ENCODE assay signal across 10 cellular contexts in the genomic region with DNA sequence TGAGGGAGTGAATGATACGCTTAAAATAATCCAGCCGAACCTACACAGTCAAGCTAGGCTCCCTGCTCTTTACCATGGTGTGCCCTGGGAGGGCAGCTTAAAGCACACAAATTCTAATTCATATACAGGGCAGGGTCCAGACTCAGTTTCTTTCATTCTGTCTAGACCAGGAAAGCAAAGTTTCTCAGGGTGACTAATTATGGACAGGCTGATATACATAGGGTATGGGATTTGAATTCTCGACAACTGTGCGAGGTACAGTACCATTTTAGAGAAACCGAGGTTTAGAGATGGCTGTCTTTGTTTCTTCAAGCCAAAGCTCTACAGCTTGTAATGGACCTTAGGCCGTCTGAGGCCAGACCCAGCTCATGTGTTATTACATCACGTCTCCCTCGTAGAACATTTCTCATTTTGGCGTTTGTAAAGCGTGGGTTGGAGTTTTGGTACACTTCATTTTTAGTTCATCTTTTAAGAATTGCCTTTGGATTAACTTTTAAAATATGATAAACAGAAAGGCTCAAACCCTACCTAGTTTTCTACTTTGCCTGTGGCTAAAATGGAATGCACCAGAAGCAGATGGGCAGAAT. TPM values are rescaled to one million over a fixed set of nuclear protein-coding genes. Genes with fewer than 3 reads are reported as not detected.
A peak's percentile ranks its signal among the peaks of the same experiment; 100 is the strongest.
DNase-seq lines count a peak whose midpoint lies in the region; TF ChIP-seq lines count a peak whose summit lies in the region.
"Had no signal": no experiment of that assay in that cellular context is flagged by ENCODE, and none has a peak within 500 bp of the region (broad histone marks: within the 10 kb centered on the region; RNA-seq: fewer than 3 reads in every experiment).

No MANE protein-coding gene starts in this region.

- no peaks in the 10 kb centered on the region for H3K4me1 ChIP-seq in ascending aorta
- peaks cover 0 to 61% (median 10%) of the 10 kb centered on the region in 4 donors for H3K4me1 ChIP-seq in tibial artery

- TF ChIP-seq CTCF in ascending aorta (IDR thresholded peaks at IDR 0.05), result no peak
- TF ChIP-seq CTCF in tibial artery (IDR thresholded peaks at IDR 0.05), result no peak

- no peaks in the 10 kb centered on the region for H3K9me3 ChIP-seq in ascending aorta
- H3K9me3 ChIP-seq in tibial artery, result no peaks in the 10 kb centered on the region

- intact Hi-C loops in ascending aorta (cut with DNase I), result loop anchor here (10.0 kb wide), 1 partner anchor 738 kb away; no protein-coding TSS in a partner anchor
- intact Hi-C loops in tibial artery (cut with DNase I; ENCODE audit: low total_unique reads), result no loop called here

- peak overlapping the region; percentile 95 for H3K4me3 Mint-ChIP-seq in activated naive CD4-positive, alpha-beta T cell treated with anti-CD3 and anti-CD28 coated beads, Interleukin-2, amount 50 U/mL, for 24 hours

- H3K4me1 Mint-ChIP-seq in activated naive CD4-positive, alpha-beta T cell treated with anti-CD3 and anti-CD28 coated beads, Interleukin-2, amount 50 U/mL, for 24 hours, result peaks cover 25% of the 10 kb centered on the region

- H3K4me3 ChIP-seq in ascending aorta (peak overlapping the region; percentile 77 to 80), tibial artery (peak overlapping the region; percentile 69 to 87)

- H3K36me3 ChIP-seq in ascending aorta (no peaks in the 10 kb centered on the region), tibial artery (no peaks in the 10 kb centered on the region)

- H3K27me3 ChIP-seq in ascending aorta (no peaks in the 10 kb centered on the region), tibial artery (no peaks in the 10 kb centered on the region)

- peak overlapping the region; percentile 98 for H3K27ac Mint-ChIP-seq in activated naive CD4-positive, alpha-beta T cell treated with anti-CD3 and anti-CD28 coated beads, Interleukin-2, amount 50 U/mL, for 24 hours

- no peaks in the 10 kb centered on the region for H3K27me3 Mint-ChIP-seq in activated naive CD4-positive, alpha-beta T cell treated with anti-CD3 and anti-CD28 coated beads, Interleukin-2, amount 50 U/mL, for 24 hours

- H3K27ac ChIP-seq in ascending aorta (peak overlapping the region; percentile 20 to 54), tibial artery (peak overlapping the region; percentile 86 to 87)

- no peaks in the 10 kb centered on the region for H3K9me3 Mint-ChIP-seq in activated naive CD4-positive, alpha-beta T cell treated with anti-CD3 and anti-CD28 coated beads, Interleukin-2, amount 50 U/mL, for 24 hours

- H3K36me3 Mint-ChIP-seq in activated naive CD4-positive, alpha-beta T cell treated with anti-CD3 and anti-CD28 coated beads, Interleukin-2, amount 50 U/mL, for 24 hours, result peaks cover 65% of the 10 kb centered on the region

- no peak for DNase-seq in activated naive CD4-positive, alpha-beta T cell (lab: John Stamatoyannopoulos, UW)
- no peak for DNase-seq in ascending aorta (ENCODE audit: low spot score in 2 of 2)
- DNase-seq in medulla oblongata (ENCODE audit: extremely low spot score), result peak; percentile 39
- DNase-seq in tibial artery, result no peak
- no peak for DNase-seq in NK-92 (lab: John Stamatoyannopoulos, UW; ENCODE audit: unreplicated experiment)
- no peak for DNase-seq in globus pallidus (ENCODE audit: low spot score)
- DNase-seq in NCI-H526 (lab: John Stamatoyannopoulos, UW), result no peak
- DNase-seq: activated effector memory CD4-positive, alpha-beta T cell treated with Interleukin-2 at 50 U/mL for 16 hours; NCI-H446 treated with DMSO at 0.1 percent for 48 hours had no signal

RNA-seq across cellular contexts. Expression of gene PTGER4, which starts 2.8 kb away (rescaled TPM):
- total RNA-seq in ascending aorta, result 48.3 TPM
